In genomic region chr10:73865107-73865458, GRCh38 we compare ENCODE assay signal across 12 cellular contexts. TPM values are rescaled to one million over a fixed set of nuclear protein-coding genes. Genes with fewer than 3 reads are reported as not detected.
DNase-seq lines count a peak whose midpoint lies in the region; ATAC-seq, FAIRE-seq and TF ChIP-seq lines count a peak whose summit lies in the region.
"Had no signal": no experiment of that assay in that cellular context is flagged by ENCODE, and none has a peak within 500 bp of the region (broad histone marks: within the 10 kb centered on the region; RNA-seq: fewer than 3 reads in every experiment).

No MANE protein-coding gene starts in this region.

- no peaks in the 10 kb centered on the region for H3K9me3 ChIP-seq in CD4-positive, alpha-beta T cell (ENCODE audit: control insufficient read depth, low read length)
- no peaks in the 10 kb centered on the region for H3K9me3 ChIP-seq in neutrophil

- CTCF ChIA-PET in CD4-positive, alpha-beta T cell (lab: Charles Lee) = interaction anchor here (0.8 to 3.6 kb wide), 3 partner anchors 15 to 76 kb away, joined by 3 to 22 read pairs (median 6); no protein-coding TSS in a partner anchor

- H3K4me1 Mint-ChIP-seq in CD4-positive, alpha-beta T cell (ENCODE audit: low read depth) = peaks cover 96% of the 10 kb centered on the region
- peaks cover 54% of the 10 kb centered on the region for H3K4me1 Mint-ChIP-seq in activated naive CD8-positive, alpha-beta T cell treated with anti-CD3 and anti-CD28 coated beads, Interleukin-2, amount 50 U/mL, for 24 hours

- POLR2A ChIA-PET in CD4-positive, alpha-beta T cell (lab: Charles Lee) = interaction anchor here (0.8 to 6.6 kb wide), 3 partner anchors 9 to 14 kb away, joined by 4 to 51 read pairs (median 12); partner anchors contain the start of gene CAMK2G

- H3K4me1 ChIP-seq in neutrophil (ENCODE audit: control insufficient read depth in 1 of 2, insufficient read depth in 1 of 2, low read depth in 1 of 2, low read length in 1 of 2) = peaks cover 91 to 98% of the 10 kb centered on the region in 2 experiments

- peak overlapping the region; percentile 89 for H3K4me3 Mint-ChIP-seq in CD4-positive, alpha-beta T cell
- H3K4me3 Mint-ChIP-seq in activated naive CD8-positive, alpha-beta T cell treated with anti-CD3 and anti-CD28 coated beads, Interleukin-2, amount 50 U/mL, for 24 hours = peak overlapping the region; percentile 75

- no peaks in the 10 kb centered on the region for H3K27me3 ChIP-seq in CD4-positive, alpha-beta T cell (ENCODE audit: control insufficient read depth, insufficient read depth, low read length)
- H3K27me3 ChIP-seq in HL-60 (ENCODE audit: insufficient read depth, poor library complexity, severe bottlenecking) (no peaks in the 10 kb centered on the region), neutrophil (no peaks in the 10 kb centered on the region)
- H3K27me3 ChIP-seq: hepatocyte had no signal

- DNase-seq in CD4-positive, alpha-beta T cell = no peak
- no peak for DNase-seq in HL-60 (ENCODE audit: low read depth in 1 of 2, low spot score in 1 of 2)
- peak; percentile 24 for DNase-seq in activated naive CD8-positive, alpha-beta T cell treated with anti-CD3 and anti-CD28 coated beads, Interleukin-2, amount 50 U/mL, for 24 hours
- no peak for DNase-seq in RCC 7860 (ENCODE audit: low spot score)
- DNase-seq in NCI-H1092 treated with DMSO at 0.1 percent for 48 hours (lab: John Stamatoyannopoulos, UW) = no peak
- no peak for DNase-seq in hippocampal formation (lab: John Stamatoyannopoulos, UW)
- no peak for DNase-seq in DMS114 treated with DMSO at 0.1 percent for 48 hours (lab: John Stamatoyannopoulos, UW; ENCODE audit: unreplicated experiment)
- DNase-seq: cortex of kidney, midbrain, NCI-H1417 had no signal

- intact Hi-C loops in CD4-positive, alpha-beta T cell (cut with DNase I, micrococcal nuclease) = no loop called here

- no peaks in the 10 kb centered on the region for H3K9me3 Mint-ChIP-seq in CD4-positive, alpha-beta T cell
- no peaks in the 10 kb centered on the region for H3K9me3 Mint-ChIP-seq in activated naive CD8-positive, alpha-beta T cell treated with anti-CD3 and anti-CD28 coated beads, Interleukin-2, amount 50 U/mL, for 24 hours

- peaks cover 47% of the 10 kb centered on the region for H3K36me3 ChIP-seq in neutrophil

- FAIRE-seq in RCC 7860 (lab: Jason Lieb, UNC) = no peak

- no peak for TF ChIP-seq CTCF in CD4-positive, alpha-beta T cell (IDR thresholded peaks at IDR 0.05)
- TF ChIP-seq CTCF in HL-60 (IDR thresholded peaks at IDR 0.05; ENCODE audit: insufficient read depth, low read length) (no peak), neutrophil (IDR thresholded peaks at IDR 0.05) (no peak)

- peaks cover 65% of the 10 kb centered on the region for H3K36me3 Mint-ChIP-seq in CD4-positive, alpha-beta T cell (ENCODE audit: low read depth)
- peaks cover 9% of the 10 kb centered on the region for H3K36me3 Mint-ChIP-seq in activated naive CD8-positive, alpha-beta T cell treated with anti-CD3 and anti-CD28 coated beads, Interleukin-2, amount 50 U/mL, for 24 hours (ENCODE audit: low read depth)

- H3K4me3 ChIP-seq in HL-60 (replicated peaks; ENCODE audit: insufficient read depth, low read length) (no peak overlapping the region), neutrophil (ENCODE audit: low read depth in 1 of 2, low read length in 1 of 2) (peak overlapping the region; percentile 66 to 71)
- H3K4me3 ChIP-seq: hepatocyte had no signal

- peak overlapping the region; percentile 70 for H3K27ac ChIP-seq in CD4-positive, alpha-beta T cell (ENCODE audit: low read depth, low read length)
- H3K27ac ChIP-seq in HL-60 (replicated peaks) (peak overlapping the region; percentile 86), neutrophil (peak overlapping the region; percentile 99)
- H3K27ac ChIP-seq: hepatocyte had no signal

- H3K27me3 Mint-ChIP-seq in CD4-positive, alpha-beta T cell = no peaks in the 10 kb centered on the region
- H3K27me3 Mint-ChIP-seq in activated naive CD8-positive, alpha-beta T cell treated with anti-CD3 and anti-CD28 coated beads, Interleukin-2, amount 50 U/mL, for 24 hours = no peaks in the 10 kb centered on the region

- peak overlapping the region; percentile 94 for H3K27ac Mint-ChIP-seq in CD4-positive, alpha-beta T cell
- peak overlapping the region; percentile 93 for H3K27ac Mint-ChIP-seq in activated naive CD8-positive, alpha-beta T cell treated with anti-CD3 and anti-CD28 coated beads, Interleukin-2, amount 50 U/mL, for 24 hours

- ATAC-seq in CD4-positive, alpha-beta T cell (ENCODE audit: poor library complexity) = peak; percentile 5
- no peak for ATAC-seq in activated naive CD8-positive, alpha-beta T cell treated with anti-CD3 and anti-CD28 coated beads, Interleukin-2, amount 50 U/mL, for 24 hours

RNA-seq across cellular contexts. Expression of gene CAMK2G, which starts 9.3 kb away (rescaled TPM):
- 10 to 100 TPM; 34.4 to 38.4 TPM for total RNA-seq in CD4-positive, alpha-beta T cell

RNA-seq across cellular contexts. Expression of gene PLAU, which starts 45.8 kb away (rescaled TPM):
- not detected for total RNA-seq in CD4-positive, alpha-beta T cell

RNA-seq across cellular contexts. Expression of gene NDST2, which starts 53.7 kb away (rescaled TPM):
- total RNA-seq in CD4-positive, alpha-beta T cell = 100 to 1,000 TPM; 121 to 135 TPM
